In genomic region chr3:124861041-124861440, GRCh38 we compare ENCODE assay signal across 12 cellular contexts. TPM values are rescaled to one million over a fixed set of nuclear protein-coding genes. Genes with fewer than 3 reads are reported as not detected.
DNase-seq lines count a peak whose midpoint lies in the region; ATAC-seq, FAIRE-seq and TF ChIP-seq lines count a peak whose summit lies in the region.
"Had no signal": no experiment of that assay in that cellular context is flagged by ENCODE, and none has a peak within 500 bp of the region (broad histone marks: within the 10 kb centered on the region; RNA-seq: fewer than 3 reads in every experiment).

No MANE protein-coding gene starts in this region.

- ATAC-seq in gastrocnemius medialis (peak in 1 of 2 donors; percentile 15), HG02642 (IDR thresholded peaks at IDR 0.05; ENCODE audit: poor library complexity, unreplicated experiment) (no peak), HG03097 (IDR thresholded peaks at IDR 0.05; ENCODE audit: low FRiP score, unreplicated experiment) (no peak)
- ATAC-seq: GM12878 had no signal

- TF ChIP-seq CTCF in AG10803 (conservative IDR thresholded peaks at IDR 0.05; ENCODE audit: low read length) (no peak), left ventricle myocardium inferior (IDR thresholded peaks at IDR 0.05; ENCODE audit: borderline replicate concordance) (no peak), gastrocnemius medialis (IDR thresholded peaks at IDR 0.05 in 4 of 5, conservative IDR thresholded peaks at IDR 0.05 in 1 of 5) (no peak)

- H3K4me1 ChIP-seq in left ventricle myocardium inferior (peaks cover 54% of the 10 kb centered on the region), gastrocnemius medialis (peaks cover 10 to 12% of the 10 kb centered on the region in 2 donors)

- H3K27me3 ChIP-seq in left ventricle myocardium inferior (ENCODE audit: low read depth), result no peaks in the 10 kb centered on the region
- H3K27me3 ChIP-seq in gastrocnemius medialis, result no peaks in the 10 kb centered on the region
- H3K27me3 ChIP-seq: SJCRH30 had no signal

- DNase-seq in AG10803 (ENCODE audit: low read depth) (peak; percentile 62), amniotic epithelial cell (ENCODE audit: low read depth) (peak; percentile 61), left ventricle myocardium inferior (no peak), gastrocnemius medialis (no peak), GM19239 (ENCODE audit: insufficient read length, low spot score) (no peak), HuH-7 (ENCODE audit: low spot score) (no peak)
- DNase-seq: NCI-H187 treated with DMSO at 0.1 percent for 48 hours, NCI-H82 had no signal

- no peak for TF ChIP-seq POLR2A in gastrocnemius medialis (IDR thresholded peaks at IDR 0.05)

- in situ Hi-C loops in gastrocnemius medialis (cut with MboI; ENCODE audit: low sequenced_read_pairs in 4 of 4), result no loop called here

- H3K27ac ChIP-seq in left ventricle myocardium inferior (replicated peaks) (peak overlapping the region; percentile 83), gastrocnemius medialis (peak overlapping the region; percentile 14 to 69 (median 58))
- H3K27ac ChIP-seq: SJCRH30 had no signal

- no peak overlapping the region for H3K4me3 ChIP-seq in AG10803 (ENCODE audit: low read length)
- no peak overlapping the region for H3K4me3 ChIP-seq in left ventricle myocardium inferior
- no peak overlapping the region for H3K4me3 ChIP-seq in gastrocnemius medialis
- H3K4me3 ChIP-seq: GM12878, SJCRH30 had no signal

- H3K9me3 ChIP-seq in left ventricle myocardium inferior (replicated peaks), result no peaks in the 10 kb centered on the region
- no peaks in the 10 kb centered on the region for H3K9me3 ChIP-seq in gastrocnemius medialis
- H3K9me3 ChIP-seq: SJCRH30 had no signal

- H3K36me3 ChIP-seq in left ventricle myocardium inferior (peaks cover 6% of the 10 kb centered on the region), gastrocnemius medialis (peaks cover 0 to 9% of the 10 kb centered on the region in 2 donors)

- FAIRE-seq in GM19239 (lab: Jason Lieb, UNC), result no peak
- FAIRE-seq: GM12878 had no signal

- intact Hi-C loops in left ventricle myocardium inferior (cut with micrococcal nuclease), result no loop called here
- intact Hi-C loops in gastrocnemius medialis (cut with DNase I; ENCODE audit: low total_unique reads), result no loop called here

RNA-seq across cellular contexts. Expression of gene ITGB5, which starts 26.1 kb away (rescaled TPM):
- 122 TPM for total RNA-seq in left ventricle myocardium inferior
- total RNA-seq in gastrocnemius medialis, result 100 to 1,000 TPM in 1 of 4 donors, 10 to 100 TPM in 3; 35.2 to 101 (median 71.3) TPM

Comparison
In these comparisons a context has a peak if more than half of its experiments do, and no peak if none do; other contexts are left out.
1. DNase-seq: peak in AG10803 (single experiment) and amniotic epithelial cell (single experiment); none in left ventricle myocardium inferior (single experiment), gastrocnemius medialis (0 of 2), GM19239 (single experiment) and HuH-7 (single experiment).